Comparison of ENCODE assay signal across 17 cellular contexts in genomic region chr16:69190046-69190588, GRCh38. TPM values are rescaled to one million over a fixed set of nuclear protein-coding genes. Genes with fewer than 3 reads are reported as not detected.
DNase-seq lines count a peak whose midpoint lies in the region; ATAC-seq, FAIRE-seq and TF ChIP-seq lines count a peak whose summit lies in the region.
"Had no signal": no experiment of that assay in that cellular context is flagged by ENCODE, and none has a peak within 500 bp of the region (broad histone marks: within the 10 kb centered on the region; RNA-seq: fewer than 3 reads in every experiment).

No MANE protein-coding gene starts in this region.

- H3K36me3 Mint-ChIP-seq in activated T-helper 17 cell treated with anti-CD3 and anti-CD28 coated beads, Interleukin-2, amount 50 U/mL, for 72 hours (ENCODE audit: low read depth), result peaks cover 4% of the 10 kb centered on the region

- no peaks in the 10 kb centered on the region for H4K20me1 ChIP-seq in keratinocyte (ENCODE audit: control insufficient read depth, extremely low read depth, insufficient read depth, low read length)

- no TSS peak for BruUV-seq in A673 (replicated peaks; lab: Mats Ljungman, UMichigan)

- CTCF ChIA-PET in A673 (lab: Charles Lee), result no interaction called here

- TF ChIP-seq CTCF in A673 (conservative IDR thresholded peaks at IDR 0.05; ENCODE audit: low read depth, low read length) (no peak), keratinocyte (optimal IDR thresholded peaks at IDR 0.05 in 1 of 3, IDR thresholded peaks at IDR 0.05 in 1 of 3, conservative IDR thresholded peaks at IDR 0.05 in 1 of 3; ENCODE audit: extremely low read depth in 1 of 3, insufficient read depth in 2 of 3, low read length in 3 of 3) (no peak)

- H3K4me1 Mint-ChIP-seq in activated T-helper 17 cell treated with anti-CD3 and anti-CD28 coated beads, Interleukin-2, amount 50 U/mL, for 72 hours, result peaks cover 30% of the 10 kb centered on the region

- POLR2A ChIA-PET in A673 (lab: Charles Lee; ENCODE audit: low non-redundant PET), result interaction anchor here (0.6 kb wide), 1 partner anchor 1169 kb away, joined by 4 read pairs; no protein-coding TSS in a partner anchor

- H3K27me3 ChIP-seq in A673 (replicated peaks; ENCODE audit: insufficient read depth, low read depth, low read length, poor library complexity), result no peaks in the 10 kb centered on the region
- no peaks in the 10 kb centered on the region for H3K27me3 ChIP-seq in keratinocyte (ENCODE audit: control insufficient read depth, extremely low read depth, insufficient read depth, low read length)
- H3K27me3 ChIP-seq: uterus had no signal

- H3K27ac ChIP-seq in A673 (ENCODE audit: low read depth, low read length, poor library complexity, severe bottlenecking), result no peak overlapping the region
- no peak overlapping the region for H3K27ac ChIP-seq in keratinocyte (ENCODE audit: control insufficient read depth, insufficient read depth, low read length)

- intact Hi-C loops in A673 (cut with micrococcal nuclease; ENCODE audit: unreplicated experiment), result no loop called here

- no peaks in the 10 kb centered on the region for H3K27me3 Mint-ChIP-seq in activated T-helper 17 cell treated with anti-CD3 and anti-CD28 coated beads, Interleukin-2, amount 50 U/mL, for 72 hours
- H3K27me3 Mint-ChIP-seq: B cell had no signal

- no peak overlapping the region for H2AFZ ChIP-seq in keratinocyte (ENCODE audit: control insufficient read depth, low read length)

- H3K9me3 Mint-ChIP-seq in activated T-helper 17 cell treated with anti-CD3 and anti-CD28 coated beads, Interleukin-2, amount 50 U/mL, for 72 hours, result no peaks in the 10 kb centered on the region
- H3K9me3 Mint-ChIP-seq: H9 had no signal

- no peak for DNase-seq in A673 (ENCODE audit: low spot score)
- DNase-seq in EH (ENCODE audit: low read depth), result peak; percentile 13
- DNase-seq in keratinocyte (ENCODE audit: low read depth, low spot score), result no peak
- no peak for DNase-seq in SIG-M5 treated with dmso at 0.1 percent for 504 hours (lab: John Stamatoyannopoulos, UW; ENCODE audit: unreplicated experiment)
- DNase-seq in DMS53 treated with DMSO at 0.1 percent for 48 hours (lab: John Stamatoyannopoulos, UW; ENCODE audit: unreplicated experiment), result no peak
- DNase-seq: activated CD4-positive, alpha-beta T cell treated with anti-CD3 and anti-CD28 coated beads, Interleukin-2, amount 50 U/mL, for 4 hours; activated naive CD4-positive, alpha-beta T cell; GDM1; H9; NCI-H2171 treated with DMSO at 0.1 percent for 48 hours; stimulated activated CD4-positive, alpha-beta T cell treated with anti-CD3 and anti-CD28 coated beads, Interleukin-2, amount 100 ng/mL, for 24 hours; uterus had no signal

- peak overlapping the region; percentile 0 for H3K4me3 ChIP-seq in A673 (ENCODE audit: low read depth, low read length, poor library complexity, severe bottlenecking)
- H3K4me3 ChIP-seq in keratinocyte (ENCODE audit: control insufficient read depth in 2 of 3, extremely low read depth in 1 of 3, insufficient read depth in 2 of 3, low read depth in 1 of 3, low read length in 3 of 3), result no peak overlapping the region
- H3K4me3 ChIP-seq: uterus had no signal

- no peaks in the 10 kb centered on the region for H3K9me1 ChIP-seq in keratinocyte (ENCODE audit: control insufficient read depth, extremely low read depth, insufficient read depth, low read length)

- peak overlapping the region; percentile 8 for H3K4me3 Mint-ChIP-seq in activated T-helper 17 cell treated with anti-CD3 and anti-CD28 coated beads, Interleukin-2, amount 50 U/mL, for 72 hours
- H3K4me3 Mint-ChIP-seq: B cell had no signal

- peak overlapping the region; percentile 6 for H3K4me2 ChIP-seq in keratinocyte (ENCODE audit: control insufficient read depth, extremely low read depth, insufficient read depth, low read depth, low read length)

- FAIRE-seq in keratinocyte (lab: Jason Lieb, UNC), result no peak
- FAIRE-seq: colon had no signal

- H3K27ac Mint-ChIP-seq in activated T-helper 17 cell treated with anti-CD3 and anti-CD28 coated beads, Interleukin-2, amount 50 U/mL, for 72 hours, result no peak overlapping the region
- H3K27ac Mint-ChIP-seq: B cell had no signal

- H3K4me1 ChIP-seq in A673 (ENCODE audit: insufficient read depth, low read length, poor library complexity, severe bottlenecking) (peaks cover 17% of the 10 kb centered on the region), keratinocyte (ENCODE audit: control insufficient read depth, extremely low read depth, insufficient read depth, low read length) (peaks cover 34% of the 10 kb centered on the region)

- H3K36me3 ChIP-seq in A673 (ENCODE audit: insufficient read depth, low read length, poor library complexity, severe bottlenecking), result no peaks in the 10 kb centered on the region
- H3K36me3 ChIP-seq in keratinocyte (ENCODE audit: control insufficient read depth in 2 of 2, extremely low read depth in 1 of 2, insufficient read depth in 2 of 2, low read length in 2 of 2), result no peaks in the 10 kb centered on the region
- H3K36me3 ChIP-seq: uterus had no signal

- H3K9ac ChIP-seq in keratinocyte (ENCODE audit: control insufficient read depth, extremely low read depth, insufficient read depth, low read length), result no peak overlapping the region

- dilution Hi-C loops in keratinocyte (cut with MboI; ENCODE audit: extremely low pct_ligation_motif_present, low sequenced_read_pairs), result no loop called here

- no peak for ATAC-seq in activated T-helper 17 cell treated with anti-CD3 and anti-CD28 coated beads, Interleukin-2, amount 50 U/mL, for 72 hours (replicated peaks)
- ATAC-seq in GM21381 (IDR thresholded peaks at IDR 0.05; ENCODE audit: unreplicated experiment) (no peak), HG02763 (IDR thresholded peaks at IDR 0.05; ENCODE audit: unreplicated experiment) (no peak)

- H3K79me2 ChIP-seq in keratinocyte (ENCODE audit: control insufficient read depth, insufficient read depth, low read length), result peaks cover 61% of the 10 kb centered on the region

- H3K9me3 ChIP-seq in A673 (ENCODE audit: low read depth, low read length, poor library complexity, severe bottlenecking), result no peaks in the 10 kb centered on the region
- no peaks in the 10 kb centered on the region for H3K9me3 ChIP-seq in keratinocyte (ENCODE audit: control insufficient read depth, low read depth, low read length)
- H3K9me3 ChIP-seq: uterus had no signal

RNA-seq across cellular contexts. Expression of gene SNTB2, which starts 3.2 kb away (rescaled TPM):
- 49.3 and 49.4 TPM in 2 replicates for total RNA-seq in A673 (2021)
- total RNA-seq in activated T-helper 17 cell treated with anti-CD3 and anti-CD28 coated beads, Interleukin-2, amount 50 U/mL, for 72 hours, result 10 to 100 TPM; 21.0 to 22.9 TPM
- polyA plus RNA-seq in keratinocyte, result 11.2 to 15.9 TPM (median 13.7 TPM) in 3 replicates
- polyA plus RNA-seq in keratinocyte (2011; ENCODE audit: low read depth), result 2.8 TPM
- polyA plus RNA-seq in keratinocyte (2011; cell fraction: cytosol; rRNA removed), result 5.3 and 8.8 TPM in 2 replicates
- polyA plus RNA-seq in keratinocyte (2011; cell fraction: nucleus; rRNA removed), result 15.7 and 15.8 TPM in 2 replicates
- 4.2 and 6.7 TPM in 2 replicates for polyA plus RNA-seq in keratinocyte (2012; ENCODE audit: low replicate concordance)
- 16.2 to 32.1 TPM (median 19.4 TPM) in 3 replicates for polyA minus RNA-seq in keratinocyte
- polyA minus RNA-seq in keratinocyte (2011; cell fraction: cytosol; rRNA and poly(A)+ RNA removed), result 35.5 TPM
- polyA minus RNA-seq in keratinocyte (2011; cell fraction: nucleus; rRNA and poly(A)+ RNA removed), result 16.6 and 31.2 TPM in 2 replicates

RNA-seq across cellular contexts. Expression of gene UTP4, which starts 57.7 kb away (rescaled TPM):
- 119 and 146 TPM in 2 replicates for total RNA-seq in A673 (2021)
- 100 to 1,000 TPM in 1 of 2 donors, 10 to 100 TPM in 1; 69.1 to 112 TPM for total RNA-seq in activated T-helper 17 cell treated with anti-CD3 and anti-CD28 coated beads, Interleukin-2, amount 50 U/mL, for 72 hours
- polyA plus RNA-seq in keratinocyte, result 87.7 to 107 TPM (median 106 TPM) in 3 replicates
- 43.0 TPM for polyA plus RNA-seq in keratinocyte (2011; ENCODE audit: low read depth)
- 65.9 and 94.9 TPM in 2 replicates for polyA plus RNA-seq in keratinocyte (2011; cell fraction: cytosol; rRNA removed)
- polyA plus RNA-seq in keratinocyte (2011; cell fraction: nucleus; rRNA removed), result 66.5 and 72.3 TPM in 2 replicates
- 34.6 and 63.3 TPM in 2 replicates for polyA plus RNA-seq in keratinocyte (2012; ENCODE audit: low replicate concordance)
- 111 to 126 TPM (median 114 TPM) in 3 replicates for polyA minus RNA-seq in keratinocyte
- polyA minus RNA-seq in keratinocyte (2011; cell fraction: cytosol; rRNA and poly(A)+ RNA removed), result 55.1 TPM
- 30.9 and 46.2 TPM in 2 replicates for polyA minus RNA-seq in keratinocyte (2011; cell fraction: nucleus; rRNA and poly(A)+ RNA removed)

RNA-seq across cellular contexts. Expression of gene CHTF8, which starts 57.7 kb away (rescaled TPM):
- total RNA-seq in A673 (2021), result 113 and 121 TPM in 2 replicates
- total RNA-seq in activated T-helper 17 cell treated with anti-CD3 and anti-CD28 coated beads, Interleukin-2, amount 50 U/mL, for 72 hours, result 100 to 1,000 TPM; 103 to 129 TPM
- 96.0 to 120 TPM (median 118 TPM) in 3 replicates for polyA plus RNA-seq in keratinocyte
- 29.3 TPM for polyA plus RNA-seq in keratinocyte (2011; ENCODE audit: low read depth)
- polyA plus RNA-seq in keratinocyte (2011; cell fraction: cytosol; rRNA removed), result 108 and 111 TPM in 2 replicates
- polyA plus RNA-seq in keratinocyte (2011; cell fraction: nucleus; rRNA removed), result 68.5 and 93.5 TPM in 2 replicates
- polyA plus RNA-seq in keratinocyte (2012; ENCODE audit: low replicate concordance), result 67.7 and 113 TPM in 2 replicates
- polyA minus RNA-seq in keratinocyte, result 145 to 246 TPM (median 171 TPM) in 3 replicates
- polyA minus RNA-seq in keratinocyte (2011; cell fraction: cytosol; rRNA and poly(A)+ RNA removed), result 132 TPM
- polyA minus RNA-seq in keratinocyte (2011; cell fraction: nucleus; rRNA and poly(A)+ RNA removed), result 50.0 and 62.5 TPM in 2 replicates
